Comparison of ENCODE assay signal across 24 cellular contexts in genomic region chr16:49262501-49262900, GRCh38. TPM values are rescaled to one million over a fixed set of nuclear protein-coding genes. Genes with fewer than 3 reads are reported as not detected.
"Had no signal": no experiment of that assay in that cellular context is flagged by ENCODE, and none has a peak within 500 bp of the region (broad histone marks: within the 10 kb centered on the region; RNA-seq: fewer than 3 reads in every experiment).

No MANE protein-coding gene starts in this region.

- H3K4me3 ChIP-seq: K562, SJSA1, SK-N-MC had no signal

- H3K27me3 ChIP-seq: SJSA1 had no signal

- FAIRE-seq: HTR-8/SVneo, K562, RCC 7860 had no signal

- H3K9me3 ChIP-seq: SJSA1 had no signal

- ATAC-seq: K562 had no signal

- H3K9ac ChIP-seq: KMS-11 had no signal

- H3K27ac ChIP-seq: HL-60, KMS-11, SJSA1, SK-N-MC had no signal

- H3K4me1 ChIP-seq: SJSA1 had no signal

- DNase-seq: Kasumi-1, MM.1S, NCI-H1092 treated with DMSO at 0.1 percent for 48 hours, NCI-H1436, NCI-H187, NCI-H2029, NCI-H2081 treated with DMSO at 0.1 percent for 48 hours, NCI-H2171, NCI-H345, NCI-H446 treated with DMSO at 0.1 percent for 48 hours, NCI-H510A treated with DMSO at 0.1 percent for 48 hours, NCI-H526, Right ventricle myocardium superior, RPMI8226, SIG-M5 had no signal

- H3K36me3 ChIP-seq: SJSA1 had no signal

- H3K4me2 ChIP-seq: KMS-11 had no signal

RNA-seq across cellular contexts. Expression of gene CBLN1, which starts 19.1 kb away (rescaled TPM):
- total RNA-seq: K562, M059J, SJSA1 had no signal
- polyA plus RNA-seq: IgD-negative memory B cell, K562 had no signal
